In genomic region chr22:42203609-42204008, GRCh38 we compare ENCODE assay signal across 25 cellular contexts.
A peak's percentile ranks its signal among the peaks of the same experiment; 100 is the strongest.
DNase-seq lines count a peak whose midpoint lies in the region; TF ChIP-seq lines count a peak whose summit lies in the region.
"Had no signal": no experiment of that assay in that cellular context is flagged by ENCODE, and none has a peak within 500 bp of the region (broad histone marks: within the 10 kb centered on the region; RNA-seq: fewer than 3 reads in every experiment).

No MANE protein-coding gene starts in this region.

- H3K4ac ChIP-seq in trophoblast cell (ENCODE audit: low read depth, low read length): no peak overlapping the region

- intact Hi-C loops in Calu3 (cut with micrococcal nuclease; ENCODE audit: unreplicated experiment): no loop called here
- intact Hi-C loops in activated T-helper 1 cell treated with anti-CD3 and anti-CD28 coated beads, Interleukin-12 subunit alpha, Interleukin-12 subunit beta, Interleukin-2, Interleukin-4 antibody, amounts not matched to agents 30 ng/mL and 10 ng/mL and 1 ng/mL, durations not matched to agents 14 hours and 24 hours and 36 hours (cut with micrococcal nuclease): loop anchor here (2.0 to 5.0 kb wide), 3 partner anchors 13 to 64 kb away; no protein-coding TSS in a partner anchor

- H3K14ac ChIP-seq in trophoblast cell (ENCODE audit: low read length): no peak overlapping the region

- no peaks in the 10 kb centered on the region for H3K4me1 ChIP-seq in trophoblast cell (ENCODE audit: control insufficient read depth in 1 of 2, insufficient read depth in 2 of 2, low read length in 2 of 2)

- no peak overlapping the region for H3K9ac ChIP-seq in trophoblast cell (ENCODE audit: low read length)
- H3K9ac ChIP-seq: BLaER1 had no signal

- H3K23ac ChIP-seq in trophoblast cell (ENCODE audit: low read length): no peak overlapping the region

- no peak overlapping the region for H3K27ac ChIP-seq in trophoblast cell (ENCODE audit: low read depth, low read length)
- H3K27ac ChIP-seq: BLaER1, epithelial cell of prostate, thoracic aorta had no signal

- no peak overlapping the region for H2AFZ ChIP-seq in trophoblast cell (ENCODE audit: insufficient read depth, low read length, poor library complexity)

- H3K4me3 Mint-ChIP-seq in activated T-cell treated with anti-CD3 and anti-CD28 coated beads, Interleukin-2, amount 50 U/mL, for 24 hours: no peak overlapping the region
- no peak overlapping the region for H3K4me3 Mint-ChIP-seq in Calu3 (ENCODE audit: low read depth, unreplicated experiment)
- no peak overlapping the region for H3K4me3 Mint-ChIP-seq in activated T-helper 1 cell treated with anti-CD3 and anti-CD28 coated beads, Interleukin-12 subunit alpha, Interleukin-12 subunit beta, Interleukin-2, Interleukin-4 antibody, amounts not matched to agents 30 ng/mL and 10 ng/mL and 1 ng/mL, durations not matched to agents 14 hours and 24 hours and 36 hours
- no peak overlapping the region for H3K4me3 Mint-ChIP-seq in mesothelial cell of epicardium
- H3K4me3 Mint-ChIP-seq: stimulated activated memory B cell treated with anti-CD40 and anti-IgM and Interleukin-4, amounts not matched to agents 10 μg/mL and 1 μg/mL and 100 μg/mL, for 72 hours had no signal

- no peaks in the 10 kb centered on the region for H3K9me3 ChIP-seq in trophoblast cell (ENCODE audit: insufficient read depth, low read depth, low read length)
- H3K9me3 ChIP-seq: thoracic aorta had no signal

- in situ Hi-C loops in KBM-7 (cut with MboI; ENCODE audit: low pct_unique_long_range_greater_than_20kb, low sequenced_read_pairs): no loop called here

- CTCF ChIA-PET in Calu3 (lab: Charles Lee): no interaction called here

- peaks cover 3 to 4% of the 10 kb centered on the region in 2 experiments for H3K36me3 ChIP-seq in trophoblast cell (ENCODE audit: control insufficient read depth in 1 of 2, insufficient read depth in 2 of 2, low read length in 2 of 2)
- H3K36me3 ChIP-seq: thoracic aorta had no signal

- BruUV-seq in Calu3 (replicated peaks; lab: Mats Ljungman, UMichigan): no TSS peak

- no peak overlapping the region for H4K8ac ChIP-seq in trophoblast cell (ENCODE audit: low read depth, low read length)

- H3K79me1 ChIP-seq in trophoblast cell (ENCODE audit: low read length): no peaks in the 10 kb centered on the region

- H3K27me3 Mint-ChIP-seq in activated T-cell treated with anti-CD3 and anti-CD28 coated beads, Interleukin-2, amount 50 U/mL, for 24 hours: no peaks in the 10 kb centered on the region
- H3K27me3 Mint-ChIP-seq in Calu3 (ENCODE audit: unreplicated experiment) (no peaks in the 10 kb centered on the region), mesothelial cell of epicardium (ENCODE audit: low read depth) (no peaks in the 10 kb centered on the region)
- H3K27me3 Mint-ChIP-seq in activated T-helper 1 cell treated with anti-CD3 and anti-CD28 coated beads, Interleukin-12 subunit alpha, Interleukin-12 subunit beta, Interleukin-2, Interleukin-4 antibody, amounts not matched to agents 30 ng/mL and 10 ng/mL and 1 ng/mL, durations not matched to agents 14 hours and 24 hours and 36 hours (ENCODE audit: insufficient read depth): no peaks in the 10 kb centered on the region
- H3K27me3 Mint-ChIP-seq: stimulated activated memory B cell treated with anti-CD40 and anti-IgM and Interleukin-4, amounts not matched to agents 10 μg/mL and 1 μg/mL and 100 μg/mL, for 72 hours had no signal

- no peak overlapping the region for H2BK5ac ChIP-seq in trophoblast cell (ENCODE audit: low read depth, low read length, poor library complexity)

- no CpG with 5 or more reads among the region's 2 CpGs for WGBS in trophoblast cell (ENCODE audit: extremely low coverage, insufficient coverage, insufficient read length)

- DNase-seq in activated T-cell treated with anti-CD3 and anti-CD28 coated beads, Interleukin-2, amount 50 U/mL, for 24 hours: no peak
- DNase-seq in activated T-cell treated with anti-CD3 and anti-CD28 coated beads, Interleukin-2, amount 50 U/mL, for 1 hour: no peak
- DNase-seq in Calu3 (no peak), mesothelial cell of epicardium (ENCODE audit: low spot score in 2 of 2, unreplicated experiment in 2 of 2) (no peak), KBM-7 (no peak), NCI-H2171 treated with DMSO at 0.1 percent for 48 hours (lab: John Stamatoyannopoulos, UW) (no peak), trophoblast cell (no peak)
- no peak for DNase-seq in activated T-helper 1 cell treated with anti-CD3 and anti-CD28 coated beads, Interleukin-12 subunit alpha, Interleukin-12 subunit beta, Interleukin-2, Interleukin-4 antibody, amounts not matched to agents 30 ng/mL and 10 ng/mL and 1 ng/mL, durations not matched to agents 14 hours and 24 hours and 36 hours (ENCODE audit: low spot score)
- DNase-seq: ACHN; activated CD4-positive, alpha-beta T cell treated with anti-CD3 and anti-CD28 coated beads, Interleukin-2, amount 50 U/mL, for 48 hours; anterior cingulate cortex; HCEC 1CT; islet precursor cell; NCI-H146; NCI-H524; nucleus accumbens; SIG-M5; small intestine; stimulated activated CD4-positive, alpha-beta T cell treated with anti-CD3 and anti-CD28 coated beads, Interleukin-2, amount 100 ng/mL, for 24 hours had no signal

- no peaks in the 10 kb centered on the region for H3K27me3 ChIP-seq in trophoblast cell (ENCODE audit: insufficient read depth, low read length)
- H3K27me3 ChIP-seq: BLaER1 had no signal

- no peak overlapping the region for H4K91ac ChIP-seq in trophoblast cell (ENCODE audit: low read depth, low read length)

- no peak overlapping the region for H3K4me2 ChIP-seq in trophoblast cell (ENCODE audit: low read length)
- H3K4me2 ChIP-seq: BLaER1 had no signal

- H3K9me3 Mint-ChIP-seq in activated T-cell treated with anti-CD3 and anti-CD28 coated beads, Interleukin-2, amount 50 U/mL, for 24 hours: no peaks in the 10 kb centered on the region
- H3K9me3 Mint-ChIP-seq in Calu3 (ENCODE audit: low read depth, unreplicated experiment): no peaks in the 10 kb centered on the region
- H3K9me3 Mint-ChIP-seq in activated T-helper 1 cell treated with anti-CD3 and anti-CD28 coated beads, Interleukin-12 subunit alpha, Interleukin-12 subunit beta, Interleukin-2, Interleukin-4 antibody, amounts not matched to agents 30 ng/mL and 10 ng/mL and 1 ng/mL, durations not matched to agents 14 hours and 24 hours and 36 hours: peaks cover 3% of the 10 kb centered on the region
- H3K9me3 Mint-ChIP-seq in mesothelial cell of epicardium: peaks cover 7% of the 10 kb centered on the region
- H3K9me3 Mint-ChIP-seq: activated T-helper 2 cell treated with anti-CD3 and anti-CD28 coated beads, Interferon-gamma antibody, Interleukin-2, Interleukin-4, amounts not matched to agents 10 μg/mL and 5 μg/mL and 100 μg/mL, durations not matched to agents 14 hours and 24 hours and 36 hours; stimulated activated memory B cell treated with anti-CD40 and anti-IgM and Interleukin-4, amounts not matched to agents 10 μg/mL and 1 μg/mL and 100 μg/mL, for 72 hours had no signal

- H3K79me2 ChIP-seq in trophoblast cell (ENCODE audit: control insufficient read depth, insufficient read depth, low read length, poor library complexity): no peaks in the 10 kb centered on the region

- no peak overlapping the region for H2BK12ac ChIP-seq in trophoblast cell (ENCODE audit: low read length)

- H3K27ac Mint-ChIP-seq in activated T-cell treated with anti-CD3 and anti-CD28 coated beads, Interleukin-2, amount 50 U/mL, for 24 hours: peak overlapping the region; percentile 57
- peak overlapping the region; percentile 14 for H3K27ac Mint-ChIP-seq in Calu3 (ENCODE audit: unreplicated experiment)
- peak overlapping the region; percentile 41 for H3K27ac Mint-ChIP-seq in activated T-helper 1 cell treated with anti-CD3 and anti-CD28 coated beads, Interleukin-12 subunit alpha, Interleukin-12 subunit beta, Interleukin-2, Interleukin-4 antibody, amounts not matched to agents 30 ng/mL and 10 ng/mL and 1 ng/mL, durations not matched to agents 14 hours and 24 hours and 36 hours
- peak overlapping the region; percentile 3 for H3K27ac Mint-ChIP-seq in mesothelial cell of epicardium
- H3K27ac Mint-ChIP-seq: activated T-helper 2 cell treated with anti-CD3 and anti-CD28 coated beads, Interferon-gamma antibody, Interleukin-2, Interleukin-4, amounts not matched to agents 10 μg/mL and 5 μg/mL and 100 μg/mL, durations not matched to agents 14 hours and 24 hours and 36 hours; stimulated activated memory B cell treated with anti-CD40 and anti-IgM and Interleukin-4, amounts not matched to agents 10 μg/mL and 1 μg/mL and 100 μg/mL, for 72 hours had no signal

- H3K4me3 ChIP-seq in trophoblast cell (ENCODE audit: low read depth, low read length): no peak overlapping the region
- H3K4me3 ChIP-seq: BLaER1, K562, thoracic aorta had no signal

- peaks cover 69% of the 10 kb centered on the region for H3K4me1 Mint-ChIP-seq in activated T-cell treated with anti-CD3 and anti-CD28 coated beads, Interleukin-2, amount 50 U/mL, for 24 hours (ENCODE audit: low read depth)
- H3K4me1 Mint-ChIP-seq in Calu3 (ENCODE audit: low read depth, unreplicated experiment): no peaks in the 10 kb centered on the region
- H3K4me1 Mint-ChIP-seq in activated T-helper 1 cell treated with anti-CD3 and anti-CD28 coated beads, Interleukin-12 subunit alpha, Interleukin-12 subunit beta, Interleukin-2, Interleukin-4 antibody, amounts not matched to agents 30 ng/mL and 10 ng/mL and 1 ng/mL, durations not matched to agents 14 hours and 24 hours and 36 hours (ENCODE audit: low read depth): peaks cover 48% of the 10 kb centered on the region
- no peaks in the 10 kb centered on the region for H3K4me1 Mint-ChIP-seq in mesothelial cell of epicardium

- no peak for TF ChIP-seq CTCF in Calu3 (IDR thresholded peaks at IDR 0.05; ENCODE audit: unreplicated experiment)
- TF ChIP-seq CTCF in mesothelial cell of epicardium (IDR thresholded peaks at IDR 0.05; ENCODE audit: unreplicated experiment): no peak

- no peak overlapping the region for H4K12ac ChIP-seq in trophoblast cell (ENCODE audit: low read depth, low read length)

- no peak overlapping the region for H2AK5ac ChIP-seq in trophoblast cell (ENCODE audit: low read length)

- H2BK120ac ChIP-seq in trophoblast cell (ENCODE audit: insufficient read depth, low read length, poor library complexity): no peak overlapping the region

- H3K18ac ChIP-seq in trophoblast cell (ENCODE audit: low read length): no peak overlapping the region

- H3K36me3 Mint-ChIP-seq in activated T-cell treated with anti-CD3 and anti-CD28 coated beads, Interleukin-2, amount 50 U/mL, for 24 hours (ENCODE audit: low read depth): peaks cover 72% of the 10 kb centered on the region
- H3K36me3 Mint-ChIP-seq in Calu3 (ENCODE audit: insufficient read depth, unreplicated experiment): peaks cover 20% of the 10 kb centered on the region
- peaks cover 31% of the 10 kb centered on the region for H3K36me3 Mint-ChIP-seq in activated T-helper 1 cell treated with anti-CD3 and anti-CD28 coated beads, Interleukin-12 subunit alpha, Interleukin-12 subunit beta, Interleukin-2, Interleukin-4 antibody, amounts not matched to agents 30 ng/mL and 10 ng/mL and 1 ng/mL, durations not matched to agents 14 hours and 24 hours and 36 hours (ENCODE audit: low read depth)
- peaks cover 26% of the 10 kb centered on the region for H3K36me3 Mint-ChIP-seq in mesothelial cell of epicardium

Comparison
In these comparisons a context has a peak if more than half of its experiments do, and no peak if none do; other contexts are left out.
1. H3K27ac Mint-ChIP-seq: peak in every context shown above with its lines; median percentile 57 in activated T-cell treated with anti-CD3 and anti-CD28 coated beads, Interleukin-2, amount 50 U/mL, for 24 hours; 41 in activated T-helper 1 cell treated with anti-CD3 and anti-CD28 coated beads, Interleukin-12 subunit alpha, Interleukin-12 subunit beta, Interleukin-2, Interleukin-4 antibody, amounts not matched to agents 30 ng/mL and 10 ng/mL and 1 ng/mL, durations not matched to agents 14 hours and 24 hours and 36 hours; 14 in Calu3; 3 in mesothelial cell of epicardium.